1 cellular context compared by ENCODE assay signal in genomic region chr15:52527196-52527897, GRCh38.
TF ChIP-seq lines count a peak whose summit lies in the region.

No MANE protein-coding gene starts in this region.

TF ChIP-seq in H1, 55 proteins besides CTCF, POLR2A, EP300 and RAD21:
- TF ChIP-seq KDM1A (IDR thresholded peaks at IDR 0.05; ENCODE audit: borderline replicate concordance, low read length) (no peak), KDM5A (IDR thresholded peaks at IDR 0.05; ENCODE audit: low read length) (no peak), MAX (IDR thresholded peaks at IDR 0.05) (no peak), RXRA (IDR thresholded peaks at IDR 0.05; ENCODE audit: insufficient read depth, low read depth, low read length) (no peak), TAF7 (optimal IDR thresholded peaks at IDR 0.05; ENCODE audit: borderline replicate concordance, low read depth, low read length) (no peak), ATF2 (IDR thresholded peaks at IDR 0.05; ENCODE audit: low read length) (no peak), CHD1 (IDR thresholded peaks at IDR 0.05; ENCODE audit: low read depth, low read length) (no peak), SP4 (IDR thresholded peaks at IDR 0.05; ENCODE audit: low read length) (no peak), SUZ12 (IDR thresholded peaks at IDR 0.05; ENCODE audit: low read length) (no peak), EGR1 (IDR thresholded peaks at IDR 0.05; ENCODE audit: borderline replicate concordance, low read depth, low read length) (no peak), SP1 (IDR thresholded peaks at IDR 0.05; ENCODE audit: low read depth, low read length) (no peak), BRCA1 (IDR thresholded peaks at IDR 0.05; ENCODE audit: low read depth, low read length) (no peak), NANOG (IDR thresholded peaks at IDR 0.05; ENCODE audit: insufficient read depth, low read depth, low read length, poor library complexity, severe bottlenecking) (no peak), TCF12 (IDR thresholded peaks at IDR 0.05; ENCODE audit: low read depth, low read length) (no peak), JUND (IDR thresholded peaks at IDR 0.05; ENCODE audit: low read length) (no peak), FOSL1 (IDR thresholded peaks at IDR 0.05; ENCODE audit: insufficient read depth, low read depth, low read length) (no peak), RNF2 (IDR thresholded peaks at IDR 0.05; ENCODE audit: borderline replicate concordance, low read depth, low read length, missing control alignments, poor library complexity, severe bottlenecking) (no peak), BACH1 (IDR thresholded peaks at IDR 0.05; ENCODE audit: low read length) (no peak), SIRT6 (IDR thresholded peaks at IDR 0.05; ENCODE audit: low read length) (no peak)
